Comparison of ENCODE assay signal across 14 cellular contexts in the genomic region with DNA sequence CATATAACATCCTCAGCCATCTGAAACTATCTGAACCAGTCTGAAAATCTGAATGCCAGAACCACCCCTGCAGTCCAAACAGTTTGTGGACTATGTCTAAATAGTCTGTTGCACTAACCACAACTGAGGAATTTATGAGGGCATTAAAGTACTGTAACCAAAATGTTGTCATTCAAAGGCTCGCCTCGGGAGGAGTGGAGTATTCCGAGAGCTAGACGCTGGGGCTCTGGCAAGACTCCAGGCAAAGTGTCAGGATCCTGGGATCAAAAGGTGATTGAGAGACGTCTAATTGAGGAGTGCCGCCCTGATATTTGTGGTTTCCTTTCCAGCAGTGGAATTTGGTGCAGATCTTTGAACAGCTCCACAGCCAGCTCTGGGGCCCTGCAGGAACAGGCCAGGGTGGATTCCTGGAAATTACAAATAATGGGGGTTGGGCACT.
DNase-seq lines count a peak whose midpoint lies in the region; ATAC-seq and TF ChIP-seq lines count a peak whose summit lies in the region.
"Had no signal": no experiment of that assay in that cellular context is flagged by ENCODE, and none has a peak within 500 bp of the region (broad histone marks: within the 10 kb centered on the region; RNA-seq: fewer than 3 reads in every experiment).

No MANE protein-coding gene starts in this region.

- ATAC-seq in left cardiac atrium = peak; percentile 41 to 50
- no peak for ATAC-seq in Right ventricle myocardium superior (ENCODE audit: poor library complexity)
- ATAC-seq in lung (ENCODE audit: insufficient read depth, low FRiP score) = no peak
- ATAC-seq in GM21529 (IDR thresholded peaks at IDR 0.05; ENCODE audit: unreplicated experiment) = no peak
- ATAC-seq: activated CD4-positive, CD25-positive, alpha-beta regulatory T cell treated with anti-CD3 and anti-CD28 coated beads, Interleukin-2, amount 50 U/mL, for 24 hours had no signal

- H3K27me3 Mint-ChIP-seq in chondrocyte (ENCODE audit: low read depth) = no peaks in the 10 kb centered on the region

- no peaks in the 10 kb centered on the region for H3K36me3 ChIP-seq in lung (ENCODE audit: control insufficient read depth in 2 of 2, insufficient read depth in 2 of 2, low read length in 2 of 2)
- H3K36me3 ChIP-seq in transverse colon = no peaks in the 10 kb centered on the region
- no peaks in the 10 kb centered on the region for H3K36me3 ChIP-seq in effector memory CD4-positive, alpha-beta T cell (ENCODE audit: control insufficient read depth, insufficient read depth, low read length)
- H3K36me3 ChIP-seq: vagina had no signal

- TF ChIP-seq EP300 in transverse colon (IDR thresholded peaks at IDR 0.05; ENCODE audit: low read depth) = no peak

- no peaks in the 10 kb centered on the region for H3K36me3 Mint-ChIP-seq in chondrocyte (ENCODE audit: low read depth)

- H3K9me3 ChIP-seq in lung (ENCODE audit: control insufficient read depth in 2 of 2, insufficient read depth in 1 of 2, low read length in 1 of 2) = no peaks in the 10 kb centered on the region
- no peaks in the 10 kb centered on the region for H3K9me3 ChIP-seq in transverse colon
- no peaks in the 10 kb centered on the region for H3K9me3 ChIP-seq in effector memory CD4-positive, alpha-beta T cell (ENCODE audit: control insufficient read depth, low read length)
- H3K9me3 ChIP-seq: vagina had no signal

- WGBS in lung, 2 donors = 15 to 17% methylated on average over 6 of the region's 6 CpGs
- WGBS in transverse colon (ENCODE audit: low coverage in 1 of 2), 2 donors = 0 to 11% methylated on average over 2 to 6 of the region's 6 CpGs

- no peak overlapping the region for H3K27ac ChIP-seq in lung (ENCODE audit: low read depth in 1 of 2, low read length in 1 of 2)
- peak overlapping the region; percentile 18 to 56 (median 38) for H3K27ac ChIP-seq in transverse colon
- no peak overlapping the region for H3K27ac ChIP-seq in effector memory CD4-positive, alpha-beta T cell (ENCODE audit: insufficient read depth, low read length, poor library complexity, severe bottlenecking)
- H3K27ac ChIP-seq: vagina had no signal

- intact Hi-C loops in left cardiac atrium (cut with DNase I) (no loop called here), Right ventricle myocardium superior (cut with DNase I) (loop anchor here (10.0 kb wide), 1 partner anchor 72 kb away; no protein-coding TSS in a partner anchor), transverse colon (cut with DNase I; ENCODE audit: low total_unique reads) (no loop called here)

- in situ Hi-C loops in transverse colon (cut with MboI; ENCODE audit: low pct_ligation_motif_present in 1 of 4, low pct_unique_long_range_greater_than_20kb in 1 of 4, low sequenced_read_pairs in 3 of 4) = no loop called here

- H3K4me1 Mint-ChIP-seq in chondrocyte (ENCODE audit: low read depth) = peaks cover 13% of the 10 kb centered on the region

- peak overlapping the region; percentile 77 for H3K27ac Mint-ChIP-seq in chondrocyte (ENCODE audit: unreplicated experiment)

- DNase-seq in left cardiac atrium = peak; percentile 28
- DNase-seq in Right ventricle myocardium superior = no peak
- DNase-seq in chondrocyte (ENCODE audit: low spot score) = no peak
- peak; percentile 40 for DNase-seq in lung (ENCODE audit: low spot score)
- DNase-seq in transverse colon = peak; percentile 51
- no peak for DNase-seq in effector memory CD4-positive, alpha-beta T cell
- DNase-seq in NCI-H526 treated with DMSO at 0.1 percent for 48 hours (lab: John Stamatoyannopoulos, UW) = no peak
- DNase-seq: activated naive CD4-positive, alpha-beta T cell treated with anti-CD3 and anti-CD28 coated beads, Interleukin-2, amount 50 U/mL, for 16 hours; AML-193; NCI-H1092 treated with DMSO at 0.1 percent for 48 hours; OCI-M1 had no signal

- H3K27me3 ChIP-seq in lung (ENCODE audit: control insufficient read depth, insufficient read depth) = no peaks in the 10 kb centered on the region
- no peaks in the 10 kb centered on the region for H3K27me3 ChIP-seq in transverse colon
- no peaks in the 10 kb centered on the region for H3K27me3 ChIP-seq in effector memory CD4-positive, alpha-beta T cell (replicated peaks; ENCODE audit: control insufficient read depth, insufficient read depth, low read length, poor library complexity, severe bottlenecking)
- H3K27me3 ChIP-seq: vagina had no signal

- no peak for TF ChIP-seq CTCF in chondrocyte (IDR thresholded peaks at IDR 0.05)
- TF ChIP-seq CTCF in lung (IDR thresholded peaks at IDR 0.05; ENCODE audit: control extremely low read depth, extremely low read depth) = no peak
- no peak for TF ChIP-seq CTCF in transverse colon (IDR thresholded peaks at IDR 0.05)

- H3K4me1 ChIP-seq in lung (ENCODE audit: control insufficient read depth in 2 of 2, insufficient read depth in 2 of 2, low read length in 2 of 2) (no peaks in the 10 kb centered on the region), transverse colon (peaks cover 0 to 13% (median 4%) of the 10 kb centered on the region in 4 donors)
- H3K4me1 ChIP-seq in effector memory CD4-positive, alpha-beta T cell (ENCODE audit: control insufficient read depth, insufficient read depth, low read length, poor library complexity, severe bottlenecking) = no peaks in the 10 kb centered on the region

- TF ChIP-seq POLR2A in transverse colon (IDR thresholded peaks at IDR 0.05) = no peak

- peak overlapping the region; percentile 48 for H3K4me3 Mint-ChIP-seq in chondrocyte (ENCODE audit: unreplicated experiment)

- no peak overlapping the region for H3K4me3 ChIP-seq in lung
- no peak overlapping the region for H3K4me3 ChIP-seq in transverse colon
- no peak overlapping the region for H3K4me3 ChIP-seq in effector memory CD4-positive, alpha-beta T cell (ENCODE audit: insufficient read depth, low read depth, low read length, poor library complexity, severe bottlenecking)
- H3K4me3 ChIP-seq: vagina had no signal

- peaks cover 4% of the 10 kb centered on the region for H3K9me3 Mint-ChIP-seq in chondrocyte (ENCODE audit: low read depth)

Comparison
In these comparisons a context has a peak if more than half of its experiments do, and no peak if none do; other contexts are left out.
1. ATAC-seq: peak in left cardiac atrium (2 of 2); none in Right ventricle myocardium superior (single experiment), lung (single experiment) and GM21529 (single experiment).
2. DNase-seq: peak in left cardiac atrium (single experiment), lung (single experiment) and transverse colon (single experiment); none in Right ventricle myocardium superior (single experiment), chondrocyte (single experiment), effector memory CD4-positive, alpha-beta T cell (0 of 3) and NCI-H526 treated with DMSO at 0.1 percent for 48 hours (single experiment).
3. H3K27ac ChIP-seq: peak in transverse colon (4 of 4); none in lung (0 of 2) and effector memory CD4-positive, alpha-beta T cell (single experiment).